19 cellular contexts compared by ENCODE assay signal in the genomic region with DNA sequence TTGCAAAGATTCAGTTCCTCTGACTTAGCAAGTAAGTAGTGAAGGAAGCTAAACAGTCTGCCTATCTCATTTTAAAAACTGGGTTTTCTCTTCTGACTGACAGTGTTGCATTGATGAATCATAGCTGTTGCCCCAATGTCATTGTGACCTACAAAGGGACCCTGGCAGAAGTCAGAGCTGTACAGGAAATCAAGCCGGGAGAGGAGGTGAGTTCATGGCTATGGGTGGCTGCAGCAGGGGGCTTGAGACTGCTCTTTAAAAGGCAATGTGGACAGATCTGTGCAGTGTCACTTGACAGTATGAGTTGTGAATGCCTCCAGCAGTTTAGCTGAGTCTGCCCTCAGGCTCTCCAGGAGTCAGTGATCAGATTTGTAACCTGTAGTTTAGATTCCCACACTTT. TPM values are rescaled to one million over a fixed set of nuclear protein-coding genes. Genes with fewer than 3 reads are reported as not detected.
DNase-seq lines count a peak whose midpoint lies in the region; ATAC-seq and TF ChIP-seq lines count a peak whose summit lies in the region.
"Had no signal": no experiment of that assay in that cellular context is flagged by ENCODE, and none has a peak within 500 bp of the region (broad histone marks: within the 10 kb centered on the region; RNA-seq: fewer than 3 reads in every experiment).

No MANE protein-coding gene starts in this region.

- no peak for TF ChIP-seq CTCF in NB4 (IDR thresholded peaks at IDR 0.05; ENCODE audit: low read depth, low read length)
- TF ChIP-seq CTCF in chondrocyte (IDR thresholded peaks at IDR 0.05) = no peak
- no peak for TF ChIP-seq CTCF in mesothelial cell of epicardium (IDR thresholded peaks at IDR 0.05; ENCODE audit: unreplicated experiment)

- no peak for TF ChIP-seq POLR2A in NB4 (IDR thresholded peaks at IDR 0.05; ENCODE audit: extremely low read depth, insufficient read length)

- peak; percentile 21 to 56 for ATAC-seq in activated naive CD4-positive, alpha-beta T cell treated with anti-CD3 and anti-CD28 coated beads, Interleukin-2, amount 50 U/mL, for 72 hours
- ATAC-seq in naive thymus-derived CD8-positive, alpha-beta T cell = no peak
- ATAC-seq: natural killer cell; PC-3; stimulated activated naive CD8-positive, alpha-beta T cell treated with anti-CD3 and anti-CD28 coated beads, Interleukin-15, Interleukin-2, amounts not matched to agents 100 U/mL and 50 U/mL, for 24 hours had no signal

- no peaks in the 10 kb centered on the region for H3K9me3 Mint-ChIP-seq in activated naive CD4-positive, alpha-beta T cell treated with anti-CD3 and anti-CD28 coated beads, Interleukin-2, amount 50 U/mL, for 72 hours
- H3K9me3 Mint-ChIP-seq in activated naive CD4-positive, alpha-beta T cell treated with anti-CD3 and anti-CD28 coated beads, Interleukin-2, amount 10 ng/mL, durations not matched to agents 7 days and 5 days = no peaks in the 10 kb centered on the region
- no peaks in the 10 kb centered on the region for H3K9me3 Mint-ChIP-seq in chondrocyte (ENCODE audit: low read depth)
- H3K9me3 Mint-ChIP-seq in naive thymus-derived CD8-positive, alpha-beta T cell = no peaks in the 10 kb centered on the region
- H3K9me3 Mint-ChIP-seq in mesothelial cell of epicardium = no peaks in the 10 kb centered on the region
- H3K9me3 Mint-ChIP-seq: natural killer cell had no signal

- H3K36me3 Mint-ChIP-seq in activated naive CD4-positive, alpha-beta T cell treated with anti-CD3 and anti-CD28 coated beads, Interleukin-2, amount 50 U/mL, for 72 hours = no peaks in the 10 kb centered on the region
- peaks cover 25% of the 10 kb centered on the region for H3K36me3 Mint-ChIP-seq in activated naive CD4-positive, alpha-beta T cell treated with anti-CD3 and anti-CD28 coated beads, Interleukin-2, amount 10 ng/mL, durations not matched to agents 7 days and 5 days
- H3K36me3 Mint-ChIP-seq in chondrocyte (ENCODE audit: low read depth) (peaks cover 12% of the 10 kb centered on the region), mesothelial cell of epicardium (peaks cover 13% of the 10 kb centered on the region)
- H3K36me3 Mint-ChIP-seq in naive thymus-derived CD8-positive, alpha-beta T cell = peaks cover 4 to 62% (median 5%) of the 10 kb centered on the region in 3 donors

- POLR2A ChIA-PET in naive thymus-derived CD8-positive, alpha-beta T cell (lab: Charles Lee) = interaction anchor here (1.1 to 2.4 kb wide), 2 partner anchors 66 to 113 kb away, joined by 5 to 15 read pairs; no protein-coding TSS in a partner anchor

- CTCF ChIA-PET in activated naive CD4-positive, alpha-beta T cell treated with anti-CD3 and anti-CD28 coated beads, Interleukin-2, amount 10 ng/mL, durations not matched to agents 7 days and 5 days (lab: Charles Lee) = interaction anchor here (0.6 to 11.4 kb wide), 17 partner anchors 8 to 299 kb away, joined by 3 to 435 read pairs (median 6); a partner anchor contains a TSS

- no peak for DNase-seq in activated naive CD4-positive, alpha-beta T cell treated with anti-CD3 and anti-CD28 coated beads, Interleukin-2, amount 50 U/mL, for 72 hours (ENCODE audit: low spot score in 2 of 2)
- no peak for DNase-seq in activated naive CD4-positive, alpha-beta T cell treated with anti-CD3 and anti-CD28 coated beads, Interleukin-2, amount 10 ng/mL, durations not matched to agents 7 days and 5 days
- peak; percentile 37 for DNase-seq in NB4 (ENCODE audit: low read depth)
- DNase-seq in chondrocyte (ENCODE audit: low spot score) = no peak
- DNase-seq in naive thymus-derived CD8-positive, alpha-beta T cell = no peak
- no peak for DNase-seq in mesothelial cell of epicardium (ENCODE audit: low spot score in 2 of 2, unreplicated experiment in 2 of 2)
- DNase-seq in stimulated activated naive CD4-positive, alpha-beta T cell treated with Interleukin-2 at 50 U/mL for 16 hours (lab: John Stamatoyannopoulos, UW) = no peak
- DNase-seq in OCI-M2 (lab: John Stamatoyannopoulos, UW; ENCODE audit: unreplicated experiment) = no peak
- DNase-seq: activated CD4-positive, CD25-positive, alpha-beta regulatory T cell treated with anti-CD3 and anti-CD28 coated beads, Interleukin-2, amount 50 U/mL, for 72 hours; activated gamma-delta T cell treated with Interleukin-2 at 50 U/mL for 16 hours; hippocampal formation; natural killer cell; NCI-H2029 treated with DMSO at 0.1 percent for 48 hours; NCI-H446 treated with DMSO at 0.1 percent for 48 hours; PC-3; stimulated activated CD4-positive, alpha-beta T cell treated with anti-CD3 and anti-CD28 coated beads, Interleukin-1b, Interleukin-23, amount 100 ng/mL, for 48 hours; stimulated activated naive CD8-positive, alpha-beta T cell treated with anti-CD3 and anti-CD28 coated beads, Interleukin-15, Interleukin-2, amounts not matched to agents 100 U/mL and 50 U/mL, for 24 hours; tibial artery had no signal

- peak overlapping the region in 1 of 2 donors; percentile 12 for H3K27ac Mint-ChIP-seq in activated naive CD4-positive, alpha-beta T cell treated with anti-CD3 and anti-CD28 coated beads, Interleukin-2, amount 50 U/mL, for 72 hours
- H3K27ac Mint-ChIP-seq in activated naive CD4-positive, alpha-beta T cell treated with anti-CD3 and anti-CD28 coated beads, Interleukin-2, amount 10 ng/mL, durations not matched to agents 7 days and 5 days = no peak overlapping the region
- H3K27ac Mint-ChIP-seq in chondrocyte (ENCODE audit: unreplicated experiment) (peak overlapping the region; percentile 22), mesothelial cell of epicardium (no peak overlapping the region)
- H3K27ac Mint-ChIP-seq in naive thymus-derived CD8-positive, alpha-beta T cell = peak overlapping the region in 7 of 10 donors; percentile 4 to 86 (median 54)
- H3K27ac Mint-ChIP-seq: natural killer cell had no signal

- H3K4me3 ChIP-seq in NB4 (ENCODE audit: low read depth, low read length) = no peak overlapping the region
- H3K4me3 ChIP-seq: SJSA1, tibial artery had no signal

- H3K27me3 Mint-ChIP-seq in activated naive CD4-positive, alpha-beta T cell treated with anti-CD3 and anti-CD28 coated beads, Interleukin-2, amount 10 ng/mL, durations not matched to agents 7 days and 5 days = no peaks in the 10 kb centered on the region
- no peaks in the 10 kb centered on the region for H3K27me3 Mint-ChIP-seq in chondrocyte (ENCODE audit: low read depth)
- H3K27me3 Mint-ChIP-seq in naive thymus-derived CD8-positive, alpha-beta T cell = no peaks in the 10 kb centered on the region
- H3K27me3 Mint-ChIP-seq in mesothelial cell of epicardium (ENCODE audit: low read depth) = no peaks in the 10 kb centered on the region

- H3K4me1 Mint-ChIP-seq in activated naive CD4-positive, alpha-beta T cell treated with anti-CD3 and anti-CD28 coated beads, Interleukin-2, amount 10 ng/mL, durations not matched to agents 7 days and 5 days = peaks cover 2% of the 10 kb centered on the region
- peaks cover 7% of the 10 kb centered on the region for H3K4me1 Mint-ChIP-seq in chondrocyte (ENCODE audit: low read depth)
- H3K4me1 Mint-ChIP-seq in naive thymus-derived CD8-positive, alpha-beta T cell = peaks cover 0 to 3% (median 1%) of the 10 kb centered on the region in 4 donors
- peaks cover 13% of the 10 kb centered on the region for H3K4me1 Mint-ChIP-seq in mesothelial cell of epicardium

- H3K4me3 Mint-ChIP-seq in activated naive CD4-positive, alpha-beta T cell treated with anti-CD3 and anti-CD28 coated beads, Interleukin-2, amount 10 ng/mL, durations not matched to agents 7 days and 5 days = no peak overlapping the region
- H3K4me3 Mint-ChIP-seq in chondrocyte (ENCODE audit: unreplicated experiment) (no peak overlapping the region), mesothelial cell of epicardium (no peak overlapping the region)
- no peak overlapping the region for H3K4me3 Mint-ChIP-seq in naive thymus-derived CD8-positive, alpha-beta T cell
- H3K4me3 Mint-ChIP-seq: natural killer cell had no signal

RNA-seq across cellular contexts. Expression of a gene that starts 46.6 kb away (rescaled TPM):
- 10 to 100 TPM; 15.4 to 45.7 TPM for total RNA-seq in activated naive CD4-positive, alpha-beta T cell treated with anti-CD3 and anti-CD28 coated beads, Interleukin-2, amount 50 U/mL, for 72 hours
- 35.5 to 50.3 TPM (median 45.4 TPM) in 3 replicates for total RNA-seq in chondrocyte
- total RNA-seq in naive thymus-derived CD8-positive, alpha-beta T cell = 10 to 100 TPM; 37.2 to 39.5 TPM
- 10 to 100 TPM; 37.6 to 41.9 (median 41.7) TPM for polyA plus RNA-seq in naive thymus-derived CD8-positive, alpha-beta T cell
- 34.8 to 35.8 TPM (median 35.3 TPM) in 3 replicates for total RNA-seq in mesothelial cell of epicardium

Comparison
In these comparisons a context has a peak if more than half of its experiments do, and no peak if none do; other contexts are left out.
1. ATAC-seq: peak in activated naive CD4-positive, alpha-beta T cell treated with anti-CD3 and anti-CD28 coated beads, Interleukin-2, amount 50 U/mL, for 72 hours (2 of 2); none in naive thymus-derived CD8-positive, alpha-beta T cell (0 of 2).
2. H3K27ac Mint-ChIP-seq: peak in chondrocyte (single experiment) and naive thymus-derived CD8-positive, alpha-beta T cell (7 of 10); none in activated naive CD4-positive, alpha-beta T cell treated with anti-CD3 and anti-CD28 coated beads, Interleukin-2, amount 10 ng/mL, durations not matched to agents 7 days and 5 days (single experiment) and mesothelial cell of epicardium (single experiment).